18 cellular contexts compared by ENCODE assay signal in the genomic region with DNA sequence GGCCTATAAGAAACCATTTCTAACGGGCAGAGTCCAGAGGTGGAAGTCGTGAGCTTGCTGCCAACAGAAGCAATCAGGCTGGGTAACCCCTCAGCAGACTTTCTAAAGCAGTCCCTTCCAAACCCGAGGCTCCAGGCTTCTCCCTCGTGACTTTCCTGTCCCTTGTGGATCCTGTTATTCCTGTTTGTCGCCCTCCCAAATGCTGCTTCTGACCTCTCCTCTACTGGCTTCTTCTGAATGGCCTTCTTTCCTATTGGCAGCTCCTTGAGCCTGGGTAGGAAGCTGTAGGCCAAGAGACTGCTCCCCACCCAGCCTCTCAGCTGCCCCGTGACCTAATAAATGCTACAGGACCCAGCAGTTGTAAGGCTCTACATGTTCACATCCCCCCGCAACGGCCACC. TPM values are rescaled to one million over a fixed set of nuclear protein-coding genes. Genes with fewer than 3 reads are reported as not detected.
DNase-seq lines count a peak whose midpoint lies in the region; ATAC-seq and TF ChIP-seq lines count a peak whose summit lies in the region.
"Had no signal": no experiment of that assay in that cellular context is flagged by ENCODE, and none has a peak within 500 bp of the region (broad histone marks: within the 10 kb centered on the region; RNA-seq: fewer than 3 reads in every experiment).

No MANE protein-coding gene starts in this region.

- peaks cover 32% of the 10 kb centered on the region for H3K4me1 Mint-ChIP-seq in MCF 10A (ENCODE audit: insufficient read depth, unreplicated experiment)
- H3K4me1 Mint-ChIP-seq: activated naive CD8-positive, alpha-beta T cell treated with anti-CD3 and anti-CD28 coated beads, Interleukin-2, amount 10 ng/mL, durations not matched to agents 7 days and 5 days had no signal

- peaks cover 25% of the 10 kb centered on the region for H3K79me1 ChIP-seq in trophoblast cell (ENCODE audit: low read length)

- no peak overlapping the region for H2AK5ac ChIP-seq in trophoblast cell (ENCODE audit: low read length)

- H3K36me3 Mint-ChIP-seq in MCF 10A (ENCODE audit: insufficient read depth, unreplicated experiment), result peaks cover 16% of the 10 kb centered on the region

- H3K27me3 Mint-ChIP-seq in MCF 10A (ENCODE audit: insufficient read depth, unreplicated experiment), result no peaks in the 10 kb centered on the region
- H3K27me3 Mint-ChIP-seq: activated naive CD8-positive, alpha-beta T cell treated with anti-CD3 and anti-CD28 coated beads, Interleukin-2, amount 10 ng/mL, durations not matched to agents 7 days and 5 days; activated T-cell treated with anti-CD3 and anti-CD28 coated beads, Interleukin-2, amount 50 U/mL, for 24 hours had no signal

- H3K36me3 ChIP-seq in esophagus (ENCODE audit: control insufficient read depth in 2 of 2, insufficient read depth in 2 of 2, low read length in 1 of 2) (peaks cover 10 to 17% of the 10 kb centered on the region in 2 donors), trophoblast cell (ENCODE audit: control insufficient read depth in 1 of 2, insufficient read depth in 2 of 2, low read length in 2 of 2) (peaks cover 31 to 33% of the 10 kb centered on the region in 2 experiments)

- peak overlapping the region; percentile 82 for H2BK5ac ChIP-seq in trophoblast cell (ENCODE audit: low read depth, low read length, poor library complexity)

- peak overlapping the region; percentile 52 to 70 for H3K27ac ChIP-seq in esophagus (ENCODE audit: low read depth in 2 of 2, low read length in 1 of 2)
- H3K27ac ChIP-seq in trophoblast cell (ENCODE audit: low read depth, low read length), result peak overlapping the region; percentile 72
- H3K27ac ChIP-seq: BLaER1 treated with 17β-estradiol and CSF1 and Interleukin-3, amounts not matched to agents 10 nM and 100 nM; foreskin keratinocyte; testis had no signal

- peak overlapping the region; percentile 90 for H4K91ac ChIP-seq in trophoblast cell (ENCODE audit: low read depth, low read length)

- no peak for TF ChIP-seq CTCF in MCF 10A (IDR thresholded peaks at IDR 0.05; ENCODE audit: unreplicated experiment)

- H3K4ac ChIP-seq in trophoblast cell (ENCODE audit: low read depth, low read length), result peak overlapping the region; percentile 31

- ATAC-seq in GM19455 (IDR thresholded peaks at IDR 0.05; ENCODE audit: unreplicated experiment) (no peak), HG02840 (IDR thresholded peaks at IDR 0.05; ENCODE audit: low FRiP score, unreplicated experiment) (no peak)
- ATAC-seq: foreskin keratinocyte had no signal

- no peak overlapping the region for H3K4me3 Mint-ChIP-seq in MCF 10A (ENCODE audit: unreplicated experiment)
- H3K4me3 Mint-ChIP-seq: activated naive CD8-positive, alpha-beta T cell treated with anti-CD3 and anti-CD28 coated beads, Interleukin-2, amount 10 ng/mL, durations not matched to agents 7 days and 5 days; activated T-cell treated with anti-CD3 and anti-CD28 coated beads, Interleukin-2, amount 50 U/mL, for 24 hours; nephron progenitor cell had no signal

- in situ Hi-C loops in T47D (cut with HindIII; ENCODE audit: low pct_unique_long_range_greater_than_20kb, low sequenced_read_pairs), result no loop called here

- H3K14ac ChIP-seq in trophoblast cell (ENCODE audit: low read length), result peak overlapping the region; percentile 93

- H3K4me1 ChIP-seq in esophagus (ENCODE audit: control insufficient read depth in 2 of 2, insufficient read depth in 2 of 2, low read length in 1 of 2) (peaks cover 9 to 25% of the 10 kb centered on the region in 2 donors), trophoblast cell (ENCODE audit: control insufficient read depth in 1 of 2, insufficient read depth in 2 of 2, low read length in 2 of 2) (peaks cover 35 to 36% of the 10 kb centered on the region in 2 experiments)

- CTCF ChIA-PET in MCF 10A (lab: Yijun Ruan, JAX), result interaction anchor here (0.6 kb wide), 1 partner anchor 221 kb away, joined by 5 read pairs; no protein-coding TSS in a partner anchor

- peak overlapping the region; percentile 93 for H2BK120ac ChIP-seq in trophoblast cell (ENCODE audit: insufficient read depth, low read length, poor library complexity)

- POLR2A ChIA-PET in MCF 10A (lab: Yijun Ruan, JAX), result no interaction called here

- 54% methylated on average over 8 of the region's 8 CpGs for WGBS in esophagus, 2 donors
- no CpG with 5 or more reads among the region's 8 CpGs for WGBS in trophoblast cell (ENCODE audit: extremely low coverage, insufficient coverage, insufficient read length)

- peak overlapping the region; percentile 93 for H2BK12ac ChIP-seq in trophoblast cell (ENCODE audit: low read length)

- no peak overlapping the region for H3K9ac ChIP-seq in trophoblast cell (ENCODE audit: low read length)
- H3K9ac ChIP-seq: BLaER1 treated with 17β-estradiol and CSF1 and Interleukin-3, amounts not matched to agents 10 nM and 100 nM had no signal

- peak; percentile 69 to 94 for DNase-seq in T47D (ENCODE audit: low read depth in 1 of 2, low spot score in 1 of 2)
- no peak for DNase-seq in MCF 10A (ENCODE audit: unreplicated experiment)
- peak; percentile 86 to 92 for DNase-seq in trophoblast cell
- DNase-seq in ureter (ENCODE audit: low spot score), result peak; percentile 86
- DNase-seq in pons (ENCODE audit: low spot score), result no peak
- DNase-seq: activated CD4-positive, alpha-beta T cell treated with anti-CD3 and anti-CD28 coated beads, Interleukin-2, amount 50 U/mL, for 4 hours; activated naive CD8-positive, alpha-beta T cell treated with anti-CD3 and anti-CD28 coated beads, Interleukin-2, amount 10 ng/mL, durations not matched to agents 7 days and 5 days; activated T-cell treated with anti-CD3 and anti-CD28 coated beads, Interleukin-2, amount 50 U/mL, for 24 hours; effector memory CD4-positive, alpha-beta T cell; foreskin keratinocyte; NCI-H1930; NCI-H510A treated with DMSO at 0.1 percent for 48 hours; nephron progenitor cell; testis had no signal

- H4K8ac ChIP-seq in trophoblast cell (ENCODE audit: low read depth, low read length), result peak overlapping the region; percentile 72

- H3K9me3 Mint-ChIP-seq in MCF 10A (ENCODE audit: unreplicated experiment), result no peaks in the 10 kb centered on the region
- H3K9me3 Mint-ChIP-seq: activated naive CD8-positive, alpha-beta T cell treated with anti-CD3 and anti-CD28 coated beads, Interleukin-2, amount 10 ng/mL, durations not matched to agents 7 days and 5 days; activated T-cell treated with anti-CD3 and anti-CD28 coated beads, Interleukin-2, amount 50 U/mL, for 24 hours; nephron progenitor cell had no signal

- peak overlapping the region; percentile 65 for H4K12ac ChIP-seq in trophoblast cell (ENCODE audit: low read depth, low read length)

- H3K18ac ChIP-seq in trophoblast cell (ENCODE audit: low read length), result peak overlapping the region; percentile 90

- no TSS peak for BruUV-seq in MCF 10A (replicated peaks; lab: Mats Ljungman, UMichigan)

- H3K27me3 ChIP-seq in esophagus (ENCODE audit: control insufficient read depth in 1 of 2, insufficient read depth in 2 of 2, low read length in 2 of 2), result no peaks in the 10 kb centered on the region
- H3K27me3 ChIP-seq in trophoblast cell (ENCODE audit: insufficient read depth, low read length), result no peaks in the 10 kb centered on the region
- H3K27me3 ChIP-seq: BLaER1 treated with 17β-estradiol and CSF1 and Interleukin-3, amounts not matched to agents 10 nM and 100 nM; foreskin keratinocyte; testis had no signal

- H3K4me3 ChIP-seq in esophagus (ENCODE audit: low read depth in 1 of 2, low read length in 2 of 2) (no peak overlapping the region), trophoblast cell (ENCODE audit: low read depth, low read length) (no peak overlapping the region)
- H3K4me3 ChIP-seq: BLaER1 treated with 17β-estradiol and CSF1 and Interleukin-3, amounts not matched to agents 10 nM and 100 nM; testis had no signal

- intact Hi-C loops in MCF 10A (cut with micrococcal nuclease), result no loop called here

- no peak overlapping the region for H3K27ac Mint-ChIP-seq in MCF 10A (ENCODE audit: low read depth, unreplicated experiment)
- H3K27ac Mint-ChIP-seq: activated naive CD8-positive, alpha-beta T cell treated with anti-CD3 and anti-CD28 coated beads, Interleukin-2, amount 10 ng/mL, durations not matched to agents 7 days and 5 days; activated T-cell treated with anti-CD3 and anti-CD28 coated beads, Interleukin-2, amount 50 U/mL, for 24 hours; nephron progenitor cell had no signal

- H3K4me2 ChIP-seq in trophoblast cell (ENCODE audit: low read length), result peak overlapping the region; percentile 28
- H3K4me2 ChIP-seq: BLaER1 treated with 17β-estradiol and CSF1 and Interleukin-3, amounts not matched to agents 10 nM and 100 nM had no signal

- H3K9me3 ChIP-seq in esophagus (ENCODE audit: control insufficient read depth in 2 of 2, insufficient read depth in 1 of 2, low read depth in 1 of 2, low read length in 1 of 2) (no peaks in the 10 kb centered on the region), trophoblast cell (ENCODE audit: insufficient read depth, low read depth, low read length) (no peaks in the 10 kb centered on the region)
- H3K9me3 ChIP-seq: BLaER1 treated with 17β-estradiol and CSF1 and Interleukin-3, amounts not matched to agents 10 nM and 100 nM; testis had no signal

- no peak overlapping the region for H3K23ac ChIP-seq in trophoblast cell (ENCODE audit: low read length)

- peaks cover 1% of the 10 kb centered on the region for H3K79me2 ChIP-seq in trophoblast cell (ENCODE audit: control insufficient read depth, insufficient read depth, low read length, poor library complexity)

- no peak overlapping the region for H2AFZ ChIP-seq in trophoblast cell (ENCODE audit: insufficient read depth, low read length, poor library complexity)

RNA-seq across cellular contexts. Expression of gene MAFF, which starts 35.0 kb away (rescaled TPM):
- total RNA-seq in MCF 10A (2022) (54.7 and 71.4 TPM in 2 replicates), ureter (27.0 TPM)
- 10 to 100 TPM; 34.7 to 99.6 TPM for polyA plus RNA-seq in esophagus
- 36.7 and 39.8 TPM in 2 replicates for polyA plus RNA-seq in trophoblast cell (2013)

RNA-seq across cellular contexts. Expression of gene TMEM184B, which starts 36.0 kb away (rescaled TPM):
- total RNA-seq in MCF 10A (2022) (58.7 and 69.1 TPM in 2 replicates), ureter (77.7 TPM)
- polyA plus RNA-seq in esophagus, result 10 to 100 TPM; 10.8 to 14.4 TPM
- 88.3 and 94.8 TPM in 2 replicates for polyA plus RNA-seq in trophoblast cell (2013)

RNA-seq across cellular contexts. Expression of gene PLA2G6, which starts 55.2 kb away (rescaled TPM):
- total RNA-seq in MCF 10A (2022), result 37.5 and 40.3 TPM in 2 replicates
- polyA plus RNA-seq in esophagus, result 10 to 100 TPM; 14.5 to 36.3 TPM
- polyA plus RNA-seq in trophoblast cell (2013), result 5.6 and 7.2 TPM in 2 replicates
- total RNA-seq in ureter, result 56.4 TPM

Comparison
In these comparisons a context has a peak if more than half of its experiments do, and no peak if none do; other contexts are left out.
1. DNase-seq: peak in T47D (2 of 2), trophoblast cell (2 of 2) and ureter (single experiment); none in MCF 10A (single experiment) and pons (single experiment).